27 cellular contexts compared by ENCODE assay signal in the genomic region with DNA sequence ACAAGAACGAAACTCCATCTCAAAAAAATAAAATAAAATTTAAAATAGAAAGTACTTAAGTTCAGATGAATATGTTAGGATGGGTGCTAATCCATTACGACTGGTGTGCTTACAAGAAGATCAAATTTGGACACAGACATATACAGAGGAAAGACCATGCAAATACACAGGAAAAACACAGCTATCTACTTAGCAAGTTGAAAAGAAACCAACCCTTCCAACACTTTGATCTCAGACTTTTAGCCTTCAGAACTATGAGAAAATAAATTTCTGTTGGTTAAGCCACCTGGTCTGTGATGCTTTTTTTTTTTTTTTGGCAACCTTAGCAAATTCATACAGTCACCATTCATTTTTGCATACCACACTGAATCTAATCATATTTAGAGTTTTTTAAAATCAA.
"Had no signal": no experiment of that assay in that cellular context is flagged by ENCODE, and none has a peak within 500 bp of the region (broad histone marks: within the 10 kb centered on the region; RNA-seq: fewer than 3 reads in every experiment).

No MANE protein-coding gene starts in this region.

- DNase-seq: occipital lobe; ovary; posterior cingulate gyrus; psoas muscle; right cardiac atrium; right lobe of liver; sigmoid colon; small intestine; stimulated activated CD4-positive, alpha-beta T cell treated with anti-CD3 and anti-CD28 coated beads, Interleukin-15, amount 100 ng/mL, for 24 hours; stimulated activated CD4-positive, alpha-beta T cell treated with anti-CD3 and anti-CD28 coated beads, Interleukin-2, amount 100 ng/mL, for 24 hours; stimulated activated CD4-positive, alpha-beta T cell treated with anti-CD3 and anti-CD28 coated beads, Interleukin-2, amount 100 ng/mL, for 48 hours; stimulated activated CD4-positive, alpha-beta T cell treated with anti-CD3 and anti-CD28 coated beads, Interleukin-4, amount 100 ng/mL, for 24 hours; stimulated activated naive B cell treated with anti-CD40 and anti-IgM and Interleukin-4, amounts not matched to agents 10 μg/mL and 1 μg/mL and 100 μg/mL, for 72 hours; stimulated activated naive CD4-positive, alpha-beta T cell treated with Interleukin-2 at 50 U/mL for 16 hours; stomach; thyroid gland; trophoblast cell had no signal

- H3K9ac ChIP-seq: neural progenitor cell, parathyroid adenoma had no signal

- H3K9me3 Mint-ChIP-seq: neural progenitor cell had no signal

- H3K27me3 ChIP-seq: neural progenitor cell, ovary, right lobe of liver, sigmoid colon, stomach, thyroid gland, tibial nerve, upper lobe of left lung, vagina had no signal

- H2AFZ ChIP-seq: neural progenitor cell, parathyroid adenoma had no signal

- H3K4me3 ChIP-seq: neural progenitor cell, ovary, psoas muscle, right lobe of liver, sigmoid colon, stomach, thoracic aorta, thyroid gland, tibial nerve, upper lobe of left lung, vagina had no signal

- H3K27ac Mint-ChIP-seq: nephron; neural progenitor cell; progenitor cell of endocrine pancreas; stimulated activated effector memory CD8-positive, alpha-beta T cell treated with anti-CD3 and anti-CD28 coated beads, Interleukin-12 subunit alpha, Interleukin-12 subunit beta, amount 100 ng/mL, for 72 hours; stimulated activated naive B cell treated with anti-CD40 and anti-IgM and Interleukin-4, amounts not matched to agents 10 μg/mL and 1 μg/mL and 100 μg/mL, for 72 hours; stimulated activated naive CD8-positive, alpha-beta T cell treated with anti-CD3 and anti-CD28 coated beads, Interleukin-15, Interleukin-2, amounts not matched to agents 100 ng/mL and 50 ng/mL, for 24 hours had no signal

- H3K36me3 ChIP-seq: neural progenitor cell, ovary, right lobe of liver, thoracic aorta, thyroid gland, upper lobe of left lung, vagina had no signal

- H3K9me3 ChIP-seq: ovary, psoas muscle, right lobe of liver, sigmoid colon, stomach, thoracic aorta, thyroid gland, upper lobe of left lung, vagina had no signal

- H3K4me2 ChIP-seq: neural progenitor cell had no signal

- H3K79me2 ChIP-seq: parathyroid adenoma had no signal

- H3K27me3 Mint-ChIP-seq: progenitor cell of endocrine pancreas; stimulated activated naive B cell treated with anti-CD40 and anti-IgM and Interleukin-4, amounts not matched to agents 10 μg/mL and 1 μg/mL and 100 μg/mL, for 72 hours; stimulated activated naive CD8-positive, alpha-beta T cell treated with anti-CD3 and anti-CD28 coated beads, Interleukin-15, Interleukin-2, amounts not matched to agents 100 ng/mL and 50 ng/mL, for 24 hours had no signal

- ATAC-seq: psoas muscle; right cardiac atrium; right lobe of liver; stimulated activated effector memory CD8-positive, alpha-beta T cell treated with anti-CD3 and anti-CD28 coated beads, Interleukin-12 subunit alpha, Interleukin-12 subunit beta, amount 100 ng/mL, for 72 hours; stimulated activated naive B cell treated with anti-CD40 and anti-IgM and Interleukin-4, amounts not matched to agents 10 μg/mL and 1 μg/mL and 100 μg/mL, for 72 hours had no signal

- H3K4me1 ChIP-seq: neural progenitor cell, parathyroid adenoma, psoas muscle, right lobe of liver, sigmoid colon, stomach, thyroid gland, tibial nerve, upper lobe of left lung, vagina had no signal

- H3K4me1 Mint-ChIP-seq: nephron; neural progenitor cell; stimulated activated effector memory CD8-positive, alpha-beta T cell treated with anti-CD3 and anti-CD28 coated beads, Interleukin-12 subunit alpha, Interleukin-12 subunit beta, amount 100 ng/mL, for 72 hours; stimulated activated naive B cell treated with anti-CD40 and anti-IgM and Interleukin-4, amounts not matched to agents 10 μg/mL and 1 μg/mL and 100 μg/mL, for 72 hours had no signal

- H3K4me3 Mint-ChIP-seq: nephron; neural progenitor cell; stimulated activated effector memory CD8-positive, alpha-beta T cell treated with anti-CD3 and anti-CD28 coated beads, Interleukin-12 subunit alpha, Interleukin-12 subunit beta, amount 100 ng/mL, for 72 hours; stimulated activated naive B cell treated with anti-CD40 and anti-IgM and Interleukin-4, amounts not matched to agents 10 μg/mL and 1 μg/mL and 100 μg/mL, for 72 hours; stimulated activated naive CD8-positive, alpha-beta T cell treated with anti-CD3 and anti-CD28 coated beads, Interleukin-15, Interleukin-2, amounts not matched to agents 100 ng/mL and 50 ng/mL, for 24 hours had no signal
